9 cellular contexts compared by ENCODE assay signal in genomic region chrX:10833299-10834169, GRCh38.
DNase-seq lines count a peak whose midpoint lies in the region; ATAC-seq lines count a peak whose summit lies in the region.
"Had no signal": no experiment of that assay in that cellular context is flagged by ENCODE, and none has a peak within 500 bp of the region (broad histone marks: within the 10 kb centered on the region; RNA-seq: fewer than 3 reads in every experiment).

No MANE protein-coding gene starts in this region.

- ATAC-seq in HG02852 (IDR thresholded peaks at IDR 0.05; ENCODE audit: unreplicated experiment) (no peak), HG03280 (IDR thresholded peaks at IDR 0.05; ENCODE audit: unreplicated experiment) (no peak)
- ATAC-seq: psoas muscle had no signal

- H3K36me3 ChIP-seq in subcutaneous abdominal adipose tissue (ENCODE audit: control insufficient read depth in 5 of 5, insufficient read depth in 5 of 5, low read length in 5 of 5): no peaks in the 10 kb centered on the region

- H3K27me3 ChIP-seq in subcutaneous abdominal adipose tissue (ENCODE audit: control insufficient read depth in 5 of 5, insufficient read depth in 4 of 5, low read length in 5 of 5): peaks cover 0 to 2% (median 0%) of the 10 kb centered on the region in 5 donors

- peaks cover 0 to 18% (median 11%) of the 10 kb centered on the region in 5 donors for H3K4me1 ChIP-seq in subcutaneous abdominal adipose tissue (ENCODE audit: control insufficient read depth in 5 of 5, insufficient read depth in 5 of 5, low read length in 5 of 5)
- H3K4me1 ChIP-seq: psoas muscle had no signal

- DNase-seq in MV-4-11 (lab: John Stamatoyannopoulos, UW): peak; percentile 49
- DNase-seq in T47D (ENCODE audit: low read depth in 1 of 2, low spot score in 1 of 2): peak; percentile 21 to 93
- peak; percentile 53 for DNase-seq in iris pigment epithelial cell (ENCODE audit: low read depth)
- no peak for DNase-seq in T1000 (lab: John Stamatoyannopoulos, UW)
- DNase-seq in middle frontal gyrus (ENCODE audit: extremely low spot score, low spot score): no peak
- DNase-seq: psoas muscle had no signal

- peak overlapping the region; percentile 48 to 76 (median 60) for H3K4me3 ChIP-seq in subcutaneous abdominal adipose tissue (ENCODE audit: low read depth in 1 of 5, low read length in 5 of 5)
- H3K4me3 ChIP-seq: psoas muscle had no signal

- H3K9ac ChIP-seq in subcutaneous abdominal adipose tissue (ENCODE audit: low read length in 5 of 5): peak overlapping the region in 4 of 5 donors; percentile 21 to 81 (median 36)

- in situ Hi-C loops in T47D (cut with HindIII; ENCODE audit: low pct_unique_long_range_greater_than_20kb, low sequenced_read_pairs): no loop called here

- H3K27ac ChIP-seq in subcutaneous abdominal adipose tissue (ENCODE audit: low read depth, low read length): peak overlapping the region; percentile 38
- H3K27ac ChIP-seq: psoas muscle had no signal

- H3K9me3 ChIP-seq in subcutaneous abdominal adipose tissue (ENCODE audit: control insufficient read depth in 5 of 5, low read length in 5 of 5): no peaks in the 10 kb centered on the region
- H3K9me3 ChIP-seq: psoas muscle had no signal

Comparison
In these comparisons a context has a peak if more than half of its experiments do, and no peak if none do; other contexts are left out.
1. DNase-seq: peak in MV-4-11 (single experiment), T47D (2 of 2) and iris pigment epithelial cell (single experiment); none in T1000 (single experiment) and middle frontal gyrus (single experiment).